In the genomic region with DNA sequence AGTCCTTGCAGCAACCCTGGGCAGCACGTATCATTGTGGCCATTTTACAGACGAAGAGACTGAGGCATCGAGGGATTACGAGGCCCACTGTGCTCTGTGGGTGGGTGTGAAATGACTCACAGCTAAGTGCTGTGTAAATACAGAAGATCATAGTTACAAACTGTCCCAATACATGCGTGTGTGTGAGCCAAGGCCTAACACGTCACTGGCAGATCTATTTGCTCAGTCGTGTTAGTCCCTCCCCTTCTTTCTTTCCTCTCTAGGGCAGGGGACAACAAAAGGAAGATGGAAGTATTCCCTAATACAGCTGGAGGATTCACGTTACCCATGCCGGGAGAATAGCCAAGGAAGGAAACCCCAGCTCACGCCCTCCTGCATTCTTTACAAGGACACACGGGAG, we compare ENCODE assay signal across 15 cellular contexts.
DNase-seq lines count a peak whose midpoint lies in the region; ATAC-seq and TF ChIP-seq lines count a peak whose summit lies in the region.
"Had no signal": no experiment of that assay in that cellular context is flagged by ENCODE, and none has a peak within 500 bp of the region (broad histone marks: within the 10 kb centered on the region; RNA-seq: fewer than 3 reads in every experiment).

No MANE protein-coding gene starts in this region.

- no peak overlapping the region for H3K4me3 Mint-ChIP-seq in activated CD8-positive, alpha-beta memory T cell treated with anti-CD3 and anti-CD28 coated beads, Interleukin-2, amount 10 ng/mL, durations not matched to agents 7 days and 5 days
- H3K4me3 Mint-ChIP-seq: activated T-cell treated with anti-CD3 and anti-CD28 coated beads, Interleukin-2, amount 50 U/mL, for 72 hours; naive B cell had no signal

- H3K27me3 ChIP-seq in fibroblast of lung (ENCODE audit: control insufficient read depth, insufficient read depth, low read length) (peaks cover 11% of the 10 kb centered on the region), gastrocnemius medialis (peaks cover 2 to 7% (median 6%) of the 10 kb centered on the region in 3 donors)

- POLR2A ChIA-PET in RWPE1 (lab: Yijun Ruan, JAX; ENCODE audit: low non-redundant PET), result no interaction called here

- H3K9me3 ChIP-seq in fibroblast of lung (ENCODE audit: control insufficient read depth, insufficient read depth, low read depth, low read length), result no peaks in the 10 kb centered on the region
- no peaks in the 10 kb centered on the region for H3K9me3 ChIP-seq in gastrocnemius medialis
- H3K9me3 ChIP-seq: tibial artery had no signal

- no peak for ATAC-seq in activated CD8-positive, alpha-beta memory T cell treated with anti-CD3 and anti-CD28 coated beads, Interleukin-2, amount 10 ng/mL, durations not matched to agents 7 days and 5 days
- ATAC-seq in gastrocnemius medialis, result peak; percentile 14 to 30
- ATAC-seq in HG03469 (IDR thresholded peaks at IDR 0.05; ENCODE audit: unreplicated experiment), result no peak

- H3K27me3 Mint-ChIP-seq in activated CD8-positive, alpha-beta memory T cell treated with anti-CD3 and anti-CD28 coated beads, Interleukin-2, amount 10 ng/mL, durations not matched to agents 7 days and 5 days, result peaks cover 30% of the 10 kb centered on the region

- no peak overlapping the region for H2AFZ ChIP-seq in fibroblast of lung (ENCODE audit: low read length)

- no peak overlapping the region for H3K4me3 ChIP-seq in fibroblast of lung (replicated peaks in 1 of 4; ENCODE audit: control extremely low read depth in 1 of 4, insufficient read depth in 1 of 4, low read depth in 3 of 4, low read length in 4 of 4)
- no peak overlapping the region for H3K4me3 ChIP-seq in gastrocnemius medialis
- H3K4me3 ChIP-seq: tibial artery had no signal

- CTCF ChIA-PET in activated CD8-positive, alpha-beta memory T cell treated with anti-CD3 and anti-CD28 coated beads, Interleukin-2, amount 10 ng/mL, durations not matched to agents 7 days and 5 days (lab: Charles Lee), result no interaction called here
- CTCF ChIA-PET in RWPE1 (lab: Yijun Ruan, JAX), result interaction anchor here (1.0 kb wide), 1 partner anchor 88 kb away, joined by 3 read pairs; no protein-coding TSS in a partner anchor

- H3K9me3 Mint-ChIP-seq in activated CD8-positive, alpha-beta memory T cell treated with anti-CD3 and anti-CD28 coated beads, Interleukin-2, amount 10 ng/mL, durations not matched to agents 7 days and 5 days (ENCODE audit: low read depth), result no peaks in the 10 kb centered on the region
- H3K9me3 Mint-ChIP-seq: activated T-cell treated with anti-CD3 and anti-CD28 coated beads, Interleukin-2, amount 50 U/mL, for 72 hours; naive B cell had no signal

- H4K20me1 ChIP-seq in fibroblast of lung (ENCODE audit: control insufficient read depth, extremely low read depth, insufficient read depth, low read length), result no peaks in the 10 kb centered on the region

- H3K9ac ChIP-seq in fibroblast of lung (ENCODE audit: insufficient read depth, low read length), result no peak overlapping the region

- intact Hi-C loops in gastrocnemius medialis (cut with DNase I; ENCODE audit: low total_unique reads), result no loop called here

- peaks cover 1% of the 10 kb centered on the region for H3K4me1 Mint-ChIP-seq in activated CD8-positive, alpha-beta memory T cell treated with anti-CD3 and anti-CD28 coated beads, Interleukin-2, amount 10 ng/mL, durations not matched to agents 7 days and 5 days

- H3K27ac Mint-ChIP-seq in activated CD8-positive, alpha-beta memory T cell treated with anti-CD3 and anti-CD28 coated beads, Interleukin-2, amount 10 ng/mL, durations not matched to agents 7 days and 5 days, result no peak overlapping the region
- H3K27ac Mint-ChIP-seq: activated T-cell treated with anti-CD3 and anti-CD28 coated beads, Interleukin-2, amount 50 U/mL, for 72 hours; naive B cell had no signal

- in situ Hi-C loops in gastrocnemius medialis (cut with MboI; ENCODE audit: low sequenced_read_pairs in 4 of 4), result no loop called here

- H3K79me2 ChIP-seq in fibroblast of lung (ENCODE audit: control insufficient read depth, insufficient read depth, low read length), result no peaks in the 10 kb centered on the region

- H3K27ac ChIP-seq in RWPE1, result peak overlapping the region; percentile 16
- H3K27ac ChIP-seq in fibroblast of lung (ENCODE audit: insufficient read depth, low read length), result no peak overlapping the region
- no peak overlapping the region for H3K27ac ChIP-seq in gastrocnemius medialis
- H3K27ac ChIP-seq: tibial artery had no signal

- no peaks in the 10 kb centered on the region for H3K36me3 Mint-ChIP-seq in activated CD8-positive, alpha-beta memory T cell treated with anti-CD3 and anti-CD28 coated beads, Interleukin-2, amount 10 ng/mL, durations not matched to agents 7 days and 5 days
- H3K36me3 Mint-ChIP-seq: naive B cell had no signal

- no peaks in the 10 kb centered on the region for H3K36me3 ChIP-seq in fibroblast of lung (ENCODE audit: control insufficient read depth, insufficient read depth, low read length)
- no peaks in the 10 kb centered on the region for H3K36me3 ChIP-seq in gastrocnemius medialis
- H3K36me3 ChIP-seq: tibial artery had no signal

- TF ChIP-seq POLR2A in gastrocnemius medialis (IDR thresholded peaks at IDR 0.05), result no peak

- peak; percentile 33 for DNase-seq in activated CD8-positive, alpha-beta memory T cell treated with anti-CD3 and anti-CD28 coated beads, Interleukin-2, amount 10 ng/mL, durations not matched to agents 7 days and 5 days
- no peak for DNase-seq in activated CD8-positive, alpha-beta memory T cell treated with anti-CD3 and anti-CD28 coated beads, Interleukin-2, amount 50 U/mL, for 48 hours
- DNase-seq in RWPE1 (ENCODE audit: low spot score) (no peak), fibroblast of lung (ENCODE audit: low read depth in 2 of 2) (peak; percentile 41 to 72), gastrocnemius medialis (no peak), GDM1 (lab: John Stamatoyannopoulos, UW) (no peak), NCI-H187 treated with DMSO at 0.1 percent for 48 hours (lab: John Stamatoyannopoulos, UW) (no peak)
- DNase-seq: ACHN; activated T-cell treated with anti-CD3 and anti-CD28 coated beads, Interleukin-2, amount 50 U/mL, for 72 hours; hypothalamus; naive B cell; NCI-H2107; stimulated activated CD8-positive, alpha-beta memory T cell treated with anti-CD3 and anti-CD28 coated beads, Interleukin-4, amount 100 ng/mL, for 48 hours; tibial artery had no signal

- H3K4me2 ChIP-seq in fibroblast of lung (ENCODE audit: extremely low read depth, insufficient read depth, low read length), result no peak overlapping the region

- H3K4me1 ChIP-seq in fibroblast of lung (ENCODE audit: control insufficient read depth, extremely low read depth, insufficient read depth, low read length) (no peaks in the 10 kb centered on the region), gastrocnemius medialis (peaks cover 6 to 13% of the 10 kb centered on the region in 2 donors)

- TF ChIP-seq CTCF in RWPE1 (conservative IDR thresholded peaks at IDR 0.05; ENCODE audit: low read depth), result no peak
- no peak for TF ChIP-seq CTCF in fibroblast of lung (conservative IDR thresholded peaks at IDR 0.05 in 1 of 2, IDR thresholded peaks at IDR 0.05 in 1 of 2; ENCODE audit: low read depth in 1 of 2, low read length in 2 of 2)
- TF ChIP-seq CTCF in gastrocnemius medialis (IDR thresholded peaks at IDR 0.05 in 4 of 5, conservative IDR thresholded peaks at IDR 0.05 in 1 of 5), result no peak

Comparison
In these comparisons a context has a peak if more than half of its experiments do, and no peak if none do; other contexts are left out.
1. DNase-seq: peak in activated CD8-positive, alpha-beta memory T cell treated with anti-CD3 and anti-CD28 coated beads, Interleukin-2, amount 10 ng/mL, durations not matched to agents 7 days and 5 days (single experiment) and fibroblast of lung (2 of 2); none in activated CD8-positive, alpha-beta memory T cell treated with anti-CD3 and anti-CD28 coated beads, Interleukin-2, amount 50 U/mL, for 48 hours (single experiment), RWPE1 (single experiment), gastrocnemius medialis (0 of 2), GDM1 (single experiment) and NCI-H187 treated with DMSO at 0.1 percent for 48 hours (single experiment).
2. ATAC-seq: peak in gastrocnemius medialis (2 of 2); none in activated CD8-positive, alpha-beta memory T cell treated with anti-CD3 and anti-CD28 coated beads, Interleukin-2, amount 10 ng/mL, durations not matched to agents 7 days and 5 days (single experiment) and HG03469 (single experiment).